Comparison of ENCODE assay signal across 1 cellular context in genomic region chr7:128774029-128774689, GRCh38.
TF ChIP-seq lines count a peak whose summit lies in the region.

No MANE protein-coding gene starts in this region.

TF ChIP-seq in SK-N-SH treated with all-trans-retinoic acid at 6 μM for 48 hours, 23 proteins besides CTCF, POLR2A, EP300 and RAD21 (continued from another document):
- TF ChIP-seq TSHZ2 (CRISPR knock-in tag; IDR thresholded peaks at IDR 0.05) (no peak), ZNF70 (CRISPR knock-in tag; IDR thresholded peaks at IDR 0.05) (no peak), PPARA (CRISPR knock-in tag; IDR thresholded peaks at IDR 0.05; ENCODE audit: borderline replicate concordance) (no peak)
